Comparison of ENCODE assay signal across 8 cellular contexts in the genomic region with DNA sequence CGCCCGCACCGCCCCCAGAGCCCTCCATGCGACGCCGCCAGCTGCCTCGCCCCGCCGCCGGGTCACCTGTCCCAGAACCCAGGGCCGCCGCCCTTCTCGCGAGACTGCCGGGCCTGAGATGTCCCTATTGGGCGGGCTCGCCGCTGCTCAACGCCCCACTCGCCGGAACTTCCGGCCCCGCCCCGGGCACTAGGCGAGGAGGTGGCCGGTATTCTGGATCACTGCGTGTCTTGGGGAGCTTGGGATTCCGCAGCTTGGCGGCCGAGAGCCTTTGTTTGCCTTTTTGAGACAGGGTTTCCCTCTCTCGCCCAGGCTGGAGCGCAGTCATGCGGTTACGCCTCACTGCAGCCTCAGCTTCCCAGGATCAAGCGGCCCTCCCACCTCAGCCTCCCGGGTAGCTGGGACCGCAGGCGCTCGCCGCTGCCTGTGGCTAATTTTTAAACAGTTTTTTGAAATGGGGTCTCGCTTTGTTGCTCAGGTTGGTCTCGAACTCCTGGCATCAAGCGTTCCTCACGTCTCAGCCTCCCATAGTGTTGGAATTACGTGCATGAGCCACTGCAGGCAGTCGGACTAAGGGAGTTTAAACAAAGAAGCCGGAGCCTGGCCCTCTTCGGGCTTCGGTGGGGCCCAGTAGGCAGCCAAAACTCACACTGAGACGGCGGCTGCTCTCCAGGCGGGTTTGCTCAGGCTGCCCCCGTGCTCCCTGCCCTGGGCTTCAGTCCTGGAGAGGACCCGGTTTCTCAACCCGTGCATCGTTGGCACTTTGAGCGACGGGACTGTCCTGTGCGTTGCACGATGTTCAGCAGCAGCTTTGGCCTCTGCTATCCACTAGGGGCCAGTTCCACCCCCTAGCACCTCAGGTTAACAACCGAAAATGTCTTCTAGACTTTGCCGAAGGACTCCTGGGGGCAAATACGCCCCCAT. TPM values are rescaled to one million over a fixed set of nuclear protein-coding genes. Genes with fewer than 3 reads are reported as not detected.
A peak's percentile ranks its signal among the peaks of the same experiment; 100 is the strongest.
DNase-seq lines count a peak whose midpoint lies in the region; ATAC-seq and TF ChIP-seq lines count a peak whose summit lies in the region.

A gene (minus strand): TSS at position 43 of the 924 bp plus-strand sequence. CDS start 15 bp downstream, at position 28.

- H3K27ac Mint-ChIP-seq in T-helper 1 cell treated with Interleukin-12 subunit alpha and Interleukin-12 subunit beta and Interleukin-4 antibody, amounts not matched to agents 30 μg/mL and 1 μg/mL, for 36 hours: peak within 1 kb of the TSS; percentile 84
- peak within 1 kb of the TSS; percentile 97 for H3K27ac Mint-ChIP-seq in progenitor cell of endocrine pancreas

- H3K27me3 Mint-ChIP-seq in T-helper 1 cell treated with Interleukin-12 subunit alpha and Interleukin-12 subunit beta and Interleukin-4 antibody, amounts not matched to agents 30 μg/mL and 1 μg/mL, for 36 hours (ENCODE audit: low read depth): no peaks in the 10 kb centered on the region
- no peaks in the 10 kb centered on the region for H3K27me3 Mint-ChIP-seq in progenitor cell of endocrine pancreas

- H3K36me3 ChIP-seq in left ventricle myocardium inferior (no peaks in the 10 kb centered on the region), upper lobe of right lung (no peaks in the 10 kb centered on the region)

- H3K36me3 Mint-ChIP-seq in T-helper 1 cell treated with Interleukin-12 subunit alpha and Interleukin-12 subunit beta and Interleukin-4 antibody, amounts not matched to agents 30 μg/mL and 1 μg/mL, for 36 hours (ENCODE audit: low read depth): peaks cover 16% of the 10 kb centered on the region
- H3K36me3 Mint-ChIP-seq in progenitor cell of endocrine pancreas (ENCODE audit: insufficient read depth): peaks cover 14% of the 10 kb centered on the region

- H3K27me3 ChIP-seq in left ventricle myocardium inferior (ENCODE audit: low read depth) (no peaks in the 10 kb centered on the region), upper lobe of right lung (no peaks in the 10 kb centered on the region)

- peaks cover 5% of the 10 kb centered on the region for H3K9me3 ChIP-seq in left ventricle myocardium inferior (replicated peaks)
- no peaks in the 10 kb centered on the region for H3K9me3 ChIP-seq in upper lobe of right lung

- DNase-seq in NCI-H1694 (lab: John Stamatoyannopoulos, UW): peak; percentile 53
- DNase-seq in amniotic stem cell (lab: John Stamatoyannopoulos, UW): peak; percentile 84
- DNase-seq in left ventricle myocardium inferior: peak; percentile 98
- DNase-seq in progenitor cell of endocrine pancreas (ENCODE audit: low spot score, unreplicated experiment): peak; percentile 95
- DNase-seq in upper lobe of right lung: peak; percentile 99

- H3K4me3 ChIP-seq in left ventricle myocardium inferior (peak within 1 kb of the TSS; percentile 95), upper lobe of right lung (peak within 1 kb of the TSS; percentile 85)

- peaks cover 54% of the 10 kb centered on the region for H3K4me1 ChIP-seq in left ventricle myocardium inferior
- peaks cover 43% of the 10 kb centered on the region for H3K4me1 ChIP-seq in upper lobe of right lung

- H3K9me3 Mint-ChIP-seq in T-helper 1 cell treated with Interleukin-12 subunit alpha and Interleukin-12 subunit beta and Interleukin-4 antibody, amounts not matched to agents 30 μg/mL and 1 μg/mL, for 36 hours: peaks cover 9% of the 10 kb centered on the region
- H3K9me3 Mint-ChIP-seq in progenitor cell of endocrine pancreas (ENCODE audit: low read depth): no peaks in the 10 kb centered on the region

- TF ChIP-seq CTCF in left ventricle myocardium inferior (IDR thresholded peaks at IDR 0.05; ENCODE audit: borderline replicate concordance) (peak; percentile 23), progenitor cell of endocrine pancreas (IDR thresholded peaks at IDR 0.05; ENCODE audit: unreplicated experiment) (peak; percentile 22), upper lobe of right lung (IDR thresholded peaks at IDR 0.05) (no peak)

- peak within 1 kb of the TSS; percentile 88 for H3K27ac ChIP-seq in left ventricle myocardium inferior (replicated peaks)
- H3K27ac ChIP-seq in upper lobe of right lung: peak within 1 kb of the TSS; percentile 92

- ATAC-seq in GM18498 (IDR thresholded peaks at IDR 0.05; ENCODE audit: unreplicated experiment) (peak; percentile 80), HG02885 (IDR thresholded peaks at IDR 0.05; ENCODE audit: poor library complexity, unreplicated experiment) (peak; percentile 78), upper lobe of right lung (peak; percentile 97)

- intact Hi-C loops in left ventricle myocardium inferior (cut with micrococcal nuclease) (no loop called here), upper lobe of right lung (cut with DNase I) (no loop called here)

- peaks cover 41% of the 10 kb centered on the region for H3K4me1 Mint-ChIP-seq in T-helper 1 cell treated with Interleukin-12 subunit alpha and Interleukin-12 subunit beta and Interleukin-4 antibody, amounts not matched to agents 30 μg/mL and 1 μg/mL, for 36 hours (ENCODE audit: low read depth)
- peaks cover 16% of the 10 kb centered on the region for H3K4me1 Mint-ChIP-seq in progenitor cell of endocrine pancreas (ENCODE audit: low read depth)

- H3K4me3 Mint-ChIP-seq in T-helper 1 cell treated with Interleukin-12 subunit alpha and Interleukin-12 subunit beta and Interleukin-4 antibody, amounts not matched to agents 30 μg/mL and 1 μg/mL, for 36 hours: peak within 1 kb of the TSS; percentile 86
- H3K4me3 Mint-ChIP-seq in progenitor cell of endocrine pancreas (ENCODE audit: low read depth): peak within 1 kb of the TSS; percentile 89

RNA-seq across cellular contexts. Expression of the gene that starts here (rescaled TPM):
- total RNA-seq in left ventricle myocardium inferior: 15.4 TPM
- total RNA-seq in progenitor cell of endocrine pancreas: 31.3 and 33.8 TPM in 2 replicates
- total RNA-seq in upper lobe of right lung: 31.3 TPM

Comparison
In these comparisons a context has a peak if more than half of its experiments do, and no peak if none do; other contexts are left out.
1. Peak in every context shown above with its lines: DNase-seq, ATAC-seq, H3K4me3 ChIP-seq and H3K27ac ChIP-seq.